In genomic region chr17:73133911-73134649, GRCh38 we compare ENCODE assay signal across 1 cellular context.
TF ChIP-seq lines count a peak whose summit lies in the region.

No MANE protein-coding gene starts in this region.

TF ChIP-seq in HepG2, 621 proteins besides CTCF, POLR2A, EP300 and RAD21:
- no peak for TF ChIP-seq DPF2 (CRISPR knock-in tag; IDR thresholded peaks at IDR 0.05; ENCODE audit: borderline replicate concordance, low read depth)
- 0 out of 2 replicates have a peak, but pooled peaks have one; percentile 28 for TF ChIP-seq ELF1 (CRISPR knock-in tag; IDR thresholded peaks at IDR 0.05)
- no peak for TF ChIP-seq GABPA (IDR thresholded peaks at IDR 0.05; ENCODE audit: low read depth, low read length)
- peak; percentile 41; the same call in 1 of the 2 replicates for TF ChIP-seq GABPA (CRISPR knock-in tag; IDR thresholded peaks at IDR 0.05; ENCODE audit: low read depth)
